ENCODE assay signal across 20 cellular contexts in genomic region chr4:2304321-2304876, GRCh38. TPM values are rescaled to one million over a fixed set of nuclear protein-coding genes. Genes with fewer than 3 reads are reported as not detected.
DNase-seq lines count a peak whose midpoint lies in the region; ATAC-seq and TF ChIP-seq lines count a peak whose summit lies in the region.
"Had no signal": no experiment of that assay in that cellular context is flagged by ENCODE, and none has a peak within 500 bp of the region (broad histone marks: within the 10 kb centered on the region; RNA-seq: fewer than 3 reads in every experiment).

No MANE protein-coding gene starts in this region.

- peaks cover 7 to 19% (median 15%) of the 10 kb centered on the region in 7 donors for H3K9me3 Mint-ChIP-seq in CD14-positive monocyte

- H3K27me3 Mint-ChIP-seq in CD14-positive monocyte (ENCODE audit: low read depth in 3 of 3) = peaks cover 0 to 4% (median 1%) of the 10 kb centered on the region in 3 donors
- H3K27me3 Mint-ChIP-seq: CD4-positive, CD25-positive, alpha-beta regulatory T cell had no signal

- peak; percentile 0 for DNase-seq in AG08395 (ENCODE audit: low spot score)
- peak; percentile 6 for DNase-seq in iPS-NIHi11 (ENCODE audit: low spot score)
- DNase-seq in sciatic nerve (ENCODE audit: low spot score) = peak; percentile 51
- DNase-seq in NOMO-1 treated with DMSO at 0.1 percent for 48 hours (lab: John Stamatoyannopoulos, UW; ENCODE audit: unreplicated experiment) = no peak
- no peak for DNase-seq in CD14-positive monocyte (ENCODE audit: low spot score)
- DNase-seq: BE2C; CD4-positive, CD25-positive, alpha-beta regulatory T cell; DMS79 treated with DMSO at 0.1 percent for 48 hours; MG63; NCI-H1417; NCI-H1694 treated with DMSO at 0.1 percent for 48 hours; NCI-H2081 treated with DMSO at 0.1 percent for 48 hours; NCI-H446; OCI-M1 had no signal

- ATAC-seq in sciatic nerve (no peak), GM18867 (IDR thresholded peaks at IDR 0.05; ENCODE audit: unreplicated experiment) (no peak), HG02763 (IDR thresholded peaks at IDR 0.05; ENCODE audit: unreplicated experiment) (no peak)
- ATAC-seq: GM23338, Right ventricle myocardium inferior had no signal

- intact Hi-C loops in sciatic nerve (cut with DNase I) = no loop called here
- intact Hi-C loops in CD14-positive monocyte (cut with micrococcal nuclease) = no loop called here

- no peak overlapping the region for H3K4me3 Mint-ChIP-seq in CD14-positive monocyte
- H3K4me3 Mint-ChIP-seq: CD4-positive, CD25-positive, alpha-beta regulatory T cell; GM23338 had no signal

- peak overlapping the region; percentile 21; the same call in 1 of the 2 replicates for H3K27ac ChIP-seq in VCaP
- H3K27ac ChIP-seq: SJSA1 had no signal

- no peaks in the 10 kb centered on the region for H3K4me1 Mint-ChIP-seq in CD14-positive monocyte

- no peak overlapping the region for H3K27ac Mint-ChIP-seq in CD14-positive monocyte
- H3K27ac Mint-ChIP-seq: CD4-positive, CD25-positive, alpha-beta regulatory T cell; GM23338 had no signal

- H3K36me3 Mint-ChIP-seq in CD14-positive monocyte = no peaks in the 10 kb centered on the region

- no peak for TF ChIP-seq CTCF in VCaP (conservative IDR thresholded peaks at IDR 0.05)
- TF ChIP-seq CTCF in CD14-positive monocyte (IDR thresholded peaks at IDR 0.05) = no peak

RNA-seq across cellular contexts. Expression of gene MXD4, which starts 42.5 kb away (rescaled TPM):
- total RNA-seq in sciatic nerve = 84.7 TPM
- 10 to 100 TPM; 24.5 to 35.9 TPM for polyA plus RNA-seq in CD14-positive monocyte

Comparison
In these comparisons a context has a peak if more than half of its experiments do, and no peak if none do; other contexts are left out.
1. DNase-seq: peak in AG08395 (single experiment), iPS-NIHi11 (single experiment) and sciatic nerve (single experiment); none in NOMO-1 treated with DMSO at 0.1 percent for 48 hours (single experiment) and CD14-positive monocyte (single experiment).